Comparison of ENCODE assay signal across 7 cellular contexts in genomic region chr6:139846538-139847321, GRCh38.
DNase-seq lines count a peak whose midpoint lies in the region; ATAC-seq and TF ChIP-seq lines count a peak whose summit lies in the region.

No MANE protein-coding gene starts in this region.

- peak overlapping the region; percentile 18 for H2AFZ ChIP-seq in parathyroid adenoma

- peak; percentile 46 for ATAC-seq in GM21528 (IDR thresholded peaks at IDR 0.05; ENCODE audit: low FRiP score, unreplicated experiment)
- peak; percentile 53 for ATAC-seq in gastroesophageal sphincter
- no peak for ATAC-seq in GM18519 (IDR thresholded peaks at IDR 0.05; ENCODE audit: low FRiP score, unreplicated experiment)

- H3K36me3 ChIP-seq in gastroesophageal sphincter (no peaks in the 10 kb centered on the region), parathyroid adenoma (ENCODE audit: control insufficient read depth, insufficient read depth, low read length) (no peaks in the 10 kb centered on the region)

- no peak for TF ChIP-seq EP300 in gastroesophageal sphincter (IDR thresholded peaks at IDR 0.05)

- H3K4me2 ChIP-seq in parathyroid adenoma (ENCODE audit: low read length), result peak overlapping the region; percentile 54

- H3K27me3 ChIP-seq in gastroesophageal sphincter, result no peaks in the 10 kb centered on the region
- no peaks in the 10 kb centered on the region for H3K27me3 ChIP-seq in parathyroid adenoma (ENCODE audit: control insufficient read depth, insufficient read depth, low read length)

- DNase-seq in M059J (ENCODE audit: low read depth) (peak; percentile 39), C1 segment of cervical spinal cord (lab: John Stamatoyannopoulos, UW) (no peak), RWPE1 (ENCODE audit: low spot score) (no peak)

- WGBS in gastroesophageal sphincter (ENCODE audit: low coverage in 1 of 2), 2 donors, result 57 to 59% methylated on average over 3 to 7 of the region's 7 CpGs

- no peak overlapping the region for H3K9ac ChIP-seq in parathyroid adenoma

- H3K4me3 ChIP-seq in gastroesophageal sphincter (no peak overlapping the region), parathyroid adenoma (ENCODE audit: low read depth, low read length) (peak overlapping the region; percentile 48)

- POLR2A ChIA-PET in RWPE1 (lab: Yijun Ruan, JAX; ENCODE audit: low non-redundant PET), result no interaction called here

- H3K4me1 ChIP-seq in gastroesophageal sphincter (peaks cover 0 to 18% (median 4%) of the 10 kb centered on the region in 3 donors), parathyroid adenoma (peaks cover 17% of the 10 kb centered on the region)

- CTCF ChIA-PET in RWPE1 (lab: Yijun Ruan, JAX), result no interaction called here

- TF ChIP-seq POLR2A in gastroesophageal sphincter (IDR thresholded peaks at IDR 0.05), result no peak

- no peaks in the 10 kb centered on the region for H3K79me2 ChIP-seq in parathyroid adenoma

- H3K27ac ChIP-seq in gastroesophageal sphincter (peak overlapping the region in 3 of 4 donors; percentile 27 to 48 (median 38)), parathyroid adenoma (peak overlapping the region; percentile 73), RWPE1 (no peak overlapping the region)

- H3K9me3 ChIP-seq in gastroesophageal sphincter (peaks cover 0 to 6% (median 0%) of the 10 kb centered on the region in 3 donors), parathyroid adenoma (ENCODE audit: control insufficient read depth, low read length) (peaks cover 4% of the 10 kb centered on the region)

- TF ChIP-seq CTCF in gastroesophageal sphincter (IDR thresholded peaks at IDR 0.05) (no peak), parathyroid adenoma (IDR thresholded peaks at IDR 0.05) (no peak), RWPE1 (conservative IDR thresholded peaks at IDR 0.05; ENCODE audit: low read depth) (no peak)
